Comparison of ENCODE assay signal across 8 cellular contexts in the genomic region with DNA sequence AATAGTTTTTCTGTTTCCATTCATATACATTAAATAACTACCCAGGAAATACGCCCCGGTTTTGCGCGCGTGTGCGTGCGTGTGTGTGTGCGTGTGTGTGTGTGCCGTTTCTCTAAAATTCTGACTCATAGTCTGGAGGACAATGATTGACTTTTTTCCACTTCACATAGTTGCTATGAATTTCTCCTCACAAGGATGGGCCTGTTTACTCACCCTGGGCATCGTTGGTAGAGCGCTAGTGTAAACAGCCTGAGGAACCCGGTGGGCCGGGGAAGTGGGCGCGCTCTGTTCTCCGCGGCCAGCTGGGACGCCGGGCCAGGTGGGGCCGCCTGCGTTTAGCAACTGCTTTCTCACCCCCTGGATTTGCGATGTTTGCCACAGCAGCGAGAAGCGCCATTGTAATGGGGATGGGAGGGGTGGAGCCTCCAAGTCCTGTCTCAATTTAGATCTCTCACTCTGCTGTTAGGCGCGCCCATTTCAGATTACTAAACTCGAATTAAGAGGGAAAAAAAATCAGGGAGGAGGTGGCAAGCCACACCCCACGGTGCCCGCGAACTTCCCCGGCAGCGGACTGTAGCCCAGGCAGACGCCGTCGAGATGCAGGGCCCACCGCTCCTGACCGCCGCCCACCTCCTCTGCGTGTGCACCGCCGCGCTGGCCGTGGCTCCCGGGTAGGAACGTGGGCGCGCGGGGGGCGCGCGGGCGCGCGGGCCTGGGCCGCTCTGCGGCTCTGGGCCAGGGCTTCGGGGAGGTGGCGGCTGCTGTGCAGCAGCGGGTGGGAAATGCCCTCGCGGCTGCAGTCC. TPM values are rescaled to one million over a fixed set of nuclear protein-coding genes. Genes with fewer than 3 reads are reported as not detected.
DNase-seq lines count a peak whose midpoint lies in the region; ATAC-seq, FAIRE-seq and TF ChIP-seq lines count a peak whose summit lies in the region.

Gene CD109, plus strand, starts transcription at position 585 of the 803 bp plus-strand sequence. Its CDS starts 13 bp downstream, at position 598.

- TF ChIP-seq POLR2A in GM12891 (IDR thresholded peaks at IDR 0.05; ENCODE audit: low read depth, low read length): no peak

- H3K4me1 Mint-ChIP-seq in activated CD4-positive, alpha-beta T cell treated with anti-CD3 and anti-CD28 coated beads, Interleukin-2, amount 10 ng/mL, durations not matched to agents 7 days and 5 days: peaks cover 41% of the 10 kb centered on the region

- H3K36me3 ChIP-seq in lower lobe of right lung: no peaks in the 10 kb centered on the region

- DNase-seq in GM12891 (ENCODE audit: insufficient read length, low spot score) (peak; percentile 34), NCI-H146 treated with DMSO at 0.1 percent for 48 hours (lab: John Stamatoyannopoulos, UW; ENCODE audit: unreplicated experiment) (peak; percentile 25), dorsolateral prefrontal cortex (peak in 5 of 10 donors; percentile 32 to 61 (median 37)), lower lobe of right lung (peak; percentile 67), NCI-H2107 treated with DMSO at 0.1 percent for 48 hours (lab: John Stamatoyannopoulos, UW; ENCODE audit: unreplicated experiment) (no peak)
- DNase-seq in activated CD4-positive, alpha-beta T cell treated with anti-CD3 and anti-CD28 coated beads, Interleukin-2, amount 10 ng/mL, durations not matched to agents 7 days and 5 days: peak; percentile 66
- peak; percentile 40 to 63 (median 52) for DNase-seq in stimulated activated CD4-positive, alpha-beta T cell treated with anti-CD3 and anti-CD28 coated beads, TNF-alpha, amount 100 ng/mL, for 48 hours (ENCODE audit: low read depth in 3 of 3)

- H3K4me3 ChIP-seq in dorsolateral prefrontal cortex: peak within 1 kb of the TSS; percentile 35 to 77 (median 62)
- H3K4me3 ChIP-seq in lower lobe of right lung: peak within 1 kb of the TSS; percentile 68

- FAIRE-seq in GM12891 (lab: Jason Lieb, UNC): peak; percentile 72

- POLR2A ChIA-PET in activated CD4-positive, alpha-beta T cell treated with anti-CD3 and anti-CD28 coated beads, Interleukin-2, amount 10 ng/mL, durations not matched to agents 7 days and 5 days (lab: Charles Lee): no interaction called here

- H3K4me1 ChIP-seq in lower lobe of right lung: peaks cover 30% of the 10 kb centered on the region

- peaks cover 3% of the 10 kb centered on the region for H3K9me3 Mint-ChIP-seq in activated CD4-positive, alpha-beta T cell treated with anti-CD3 and anti-CD28 coated beads, Interleukin-2, amount 10 ng/mL, durations not matched to agents 7 days and 5 days

- CTCF ChIA-PET in activated CD4-positive, alpha-beta T cell treated with anti-CD3 and anti-CD28 coated beads, Interleukin-2, amount 10 ng/mL, durations not matched to agents 7 days and 5 days (lab: Charles Lee): no interaction called here

- intact Hi-C loops in dorsolateral prefrontal cortex (cut with DNase I) (no loop called here), lower lobe of right lung (cut with DNase I) (no loop called here)

- peaks cover 25% of the 10 kb centered on the region for H3K36me3 Mint-ChIP-seq in activated CD4-positive, alpha-beta T cell treated with anti-CD3 and anti-CD28 coated beads, Interleukin-2, amount 10 ng/mL, durations not matched to agents 7 days and 5 days (ENCODE audit: low read depth)

- H3K27me3 ChIP-seq in dorsolateral prefrontal cortex (peaks cover 0 to 7% (median 0%) of the 10 kb centered on the region in 45 donors), lower lobe of right lung (ENCODE audit: low read depth) (no peaks in the 10 kb centered on the region)

- H3K27me3 Mint-ChIP-seq in activated CD4-positive, alpha-beta T cell treated with anti-CD3 and anti-CD28 coated beads, Interleukin-2, amount 10 ng/mL, durations not matched to agents 7 days and 5 days: no peaks in the 10 kb centered on the region

- TF ChIP-seq CTCF in dorsolateral prefrontal cortex (IDR thresholded peaks at IDR 0.05 in 54 of 56, conservative IDR thresholded peaks at IDR 0.05 in 2 of 56; ENCODE audit: low read depth in 1 of 56, partially characterized antibody in 56 of 56) (no peak), lower lobe of right lung (IDR thresholded peaks at IDR 0.05) (no peak)

- H3K9me3 ChIP-seq in lower lobe of right lung: no peaks in the 10 kb centered on the region

- peak within 1 kb of the TSS in 53 of 59 donors; percentile 24 to 86 (median 68) for H3K27ac ChIP-seq in dorsolateral prefrontal cortex
- H3K27ac ChIP-seq in lower lobe of right lung: peak within 1 kb of the TSS; percentile 78

- ATAC-seq in HG02610 (IDR thresholded peaks at IDR 0.05; ENCODE audit: unreplicated experiment) (peak; percentile 46), lower lobe of right lung (peak; percentile 75 to 83)

- peak within 1 kb of the TSS; percentile 93 for H3K27ac Mint-ChIP-seq in activated CD4-positive, alpha-beta T cell treated with anti-CD3 and anti-CD28 coated beads, Interleukin-2, amount 10 ng/mL, durations not matched to agents 7 days and 5 days

- peak within 1 kb of the TSS; percentile 87 for H3K4me3 Mint-ChIP-seq in activated CD4-positive, alpha-beta T cell treated with anti-CD3 and anti-CD28 coated beads, Interleukin-2, amount 10 ng/mL, durations not matched to agents 7 days and 5 days

TF ChIP-seq in GM12891, 5 proteins besides CTCF, POLR2A, EP300 and RAD21:
- TF ChIP-seq TAF1 (IDR thresholded peaks at IDR 0.05; ENCODE audit: low read depth, low read length) (no peak), PAX5 (IDR thresholded peaks at IDR 0.05; ENCODE audit: insufficient read depth, low read length, severe bottlenecking) (no peak), SPI1 (IDR thresholded peaks at IDR 0.05; ENCODE audit: low read depth, low read length) (no peak), POLR2AphosphoS5 (IDR thresholded peaks at IDR 0.05; ENCODE audit: low read depth, low read length) (no peak), POU2F2 (IDR thresholded peaks at IDR 0.05; ENCODE audit: low read depth, low read length) (no peak)

RNA-seq across cellular contexts. Expression of gene CD109, which starts in this region (rescaled TPM):
- polyA plus RNA-seq in GM12891 (2012; ENCODE audit: low read depth, missing spikeins): 0.87 TPM
- total RNA-seq in activated CD4-positive, alpha-beta T cell treated with anti-CD3 and anti-CD28 coated beads, Interleukin-2, amount 10 ng/mL, durations not matched to agents 7 days and 5 days: 10 to 100 TPM; 10.8 to 11.3 TPM
- total RNA-seq in dorsolateral prefrontal cortex (10 to 100 TPM in 2 of 120 experiments, 1 to 10 TPM in 118; 1.3 to 13.2 (median 5.1) TPM), lower lobe of right lung (25.0 TPM)
